In the genomic region with DNA sequence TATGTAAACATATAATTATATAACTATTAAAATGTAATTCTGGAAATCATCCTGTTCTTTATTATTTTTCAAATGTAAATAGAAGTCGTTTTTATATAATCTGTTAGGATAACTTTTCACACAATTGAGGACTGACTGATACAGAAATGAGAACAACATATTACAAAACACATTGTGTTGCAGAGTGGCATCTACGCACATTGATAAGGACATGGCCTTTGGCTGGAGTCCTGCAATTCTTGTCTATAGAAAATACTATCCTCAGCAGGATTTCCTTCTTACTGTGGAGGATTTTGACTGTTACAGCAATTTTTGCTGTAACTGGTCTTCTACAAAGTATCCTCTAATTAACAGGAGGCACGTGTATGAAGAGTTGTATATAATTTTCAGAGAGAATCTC, we compare ENCODE assay signal across 23 cellular contexts. TPM values are rescaled to one million over a fixed set of nuclear protein-coding genes. Genes with fewer than 3 reads are reported as not detected.
DNase-seq lines count a peak whose midpoint lies in the region; ATAC-seq, FAIRE-seq and TF ChIP-seq lines count a peak whose summit lies in the region.
"Had no signal": no experiment of that assay in that cellular context is flagged by ENCODE, and none has a peak within 500 bp of the region (broad histone marks: within the 10 kb centered on the region; RNA-seq: fewer than 3 reads in every experiment).

No MANE protein-coding gene starts in this region.

- TF ChIP-seq CTCF in endothelial cell of umbilical vein (IDR thresholded peaks at IDR 0.05; ENCODE audit: extremely low read depth in 1 of 2, insufficient read depth in 1 of 2, low read depth in 1 of 2, low read length in 2 of 2), result no peak
- no peak for TF ChIP-seq CTCF in nephron (IDR thresholded peaks at IDR 0.05; ENCODE audit: unreplicated experiment in 3 of 3)
- TF ChIP-seq CTCF in spleen (IDR thresholded peaks at IDR 0.05 in 8 of 11, conservative IDR thresholded peaks at IDR 0.05 in 3 of 11), result no peak

- WGBS in spleen, 5 donors, result 50 to 72% (median 66%) methylated on average over 3 of the region's 3 CpGs

- intact Hi-C loops in endothelial cell of umbilical vein (cut with micrococcal nuclease) (no loop called here), spleen (cut with DNase I; ENCODE audit: low total_unique reads) (no loop called here)

- H3K27me3 ChIP-seq in endothelial cell of umbilical vein (ENCODE audit: control insufficient read depth in 2 of 2, insufficient read depth in 2 of 2, low read length in 2 of 2) (no peaks in the 10 kb centered on the region), spleen (replicated peaks in 1 of 7) (no peaks in the 10 kb centered on the region)
- H3K27me3 ChIP-seq: BLaER1 had no signal

- dilution Hi-C loops in endothelial cell of umbilical vein (cut with MboI; ENCODE audit: extremely low pct_ligation_motif_present, low sequenced_read_pairs), result no loop called here

- BruUV-seq in endothelial cell of umbilical vein (replicated peaks; lab: Mats Ljungman, UMichigan), result no TSS peak

- FAIRE-seq in G401.6 (lab: Jason Lieb, UNC) (peak; percentile 77), endothelial cell of umbilical vein (lab: Jason Lieb, UNC) (no peak)
- FAIRE-seq: GM12878 had no signal

- DNase-seq in SK-N-MC (ENCODE audit: low read depth, low spot score) (no peak), endothelial cell of umbilical vein (ENCODE audit: low read depth, low spot score) (peak; percentile 47), C1 segment of cervical spinal cord (lab: John Stamatoyannopoulos, UW) (no peak), spleen (no peak)
- DNase-seq: ACHN; Caco-2; CD4-positive, alpha-beta memory T cell; DMS 273 treated with DMSO at 0.1 percent for 48 hours; DMS79 treated with DMSO at 0.1 percent for 48 hours; H7; Kasumi-1; NCI-H1694; NCI-H2081; NCI-H2171; NCI-H446; NCI-H526; OCI-M1; SHP77 had no signal

- TF ChIP-seq POLR2A in endothelial cell of umbilical vein (IDR thresholded peaks at IDR 0.05; ENCODE audit: low read depth, low read length) (no peak), spleen (IDR thresholded peaks at IDR 0.05) (no peak)

- H3K9me1 ChIP-seq in endothelial cell of umbilical vein (replicated peaks; ENCODE audit: control insufficient read depth, extremely low read depth, insufficient read depth, low read length), result no peaks in the 10 kb centered on the region

- no peaks in the 10 kb centered on the region for H3K36me3 Mint-ChIP-seq in nephron (ENCODE audit: low read depth)
- H3K36me3 Mint-ChIP-seq: CD4-positive, alpha-beta memory T cell had no signal

- peak overlapping the region in 2 of 3 experiments; percentile 7 to 22 for H3K27ac Mint-ChIP-seq in nephron
- H3K27ac Mint-ChIP-seq: CD4-positive, alpha-beta memory T cell had no signal

- H3K27ac ChIP-seq in SK-N-MC (no peak overlapping the region), endothelial cell of umbilical vein (ENCODE audit: insufficient read depth, low read depth, low read length) (no peak overlapping the region), spleen (no peak overlapping the region)
- H3K27ac ChIP-seq: BLaER1 had no signal

- no peak overlapping the region for H3K4me2 ChIP-seq in endothelial cell of umbilical vein (ENCODE audit: insufficient read depth, low read length)
- H3K4me2 ChIP-seq: BLaER1 had no signal

- H3K4me1 ChIP-seq in endothelial cell of umbilical vein (ENCODE audit: control insufficient read depth, extremely low read depth, insufficient read depth, low read length) (peaks cover 19% of the 10 kb centered on the region), spleen (peaks cover 0 to 9% (median 0%) of the 10 kb centered on the region in 6 donors)
- H3K4me1 ChIP-seq: BLaER1 had no signal

- peaks cover 10% of the 10 kb centered on the region for H3K4me1 Mint-ChIP-seq in nephron

- no peaks in the 10 kb centered on the region for H3K9me3 ChIP-seq in SK-N-MC (ENCODE audit: low read depth, low read length)
- no peaks in the 10 kb centered on the region for H3K9me3 ChIP-seq in endothelial cell of umbilical vein (replicated peaks; ENCODE audit: control insufficient read depth, insufficient read depth, low read length)
- H3K9me3 ChIP-seq in spleen, result no peaks in the 10 kb centered on the region
- H3K9me3 ChIP-seq: BLaER1, Caco-2 had no signal

- no peaks in the 10 kb centered on the region for H3K27me3 Mint-ChIP-seq in nephron (ENCODE audit: low read depth)

- POLR2A ChIA-PET in endothelial cell of umbilical vein (lab: Charles Lee), result no interaction called here

- no peaks in the 10 kb centered on the region for H3K9me3 Mint-ChIP-seq in nephron
- H3K9me3 Mint-ChIP-seq: CD4-positive, alpha-beta memory T cell had no signal

- H2AFZ ChIP-seq in endothelial cell of umbilical vein (ENCODE audit: low read depth, low read length), result no peak overlapping the region

- no peaks in the 10 kb centered on the region for H3K36me3 ChIP-seq in SK-N-MC (ENCODE audit: insufficient read depth, low read length)
- H3K36me3 ChIP-seq in endothelial cell of umbilical vein (ENCODE audit: control insufficient read depth in 2 of 2, extremely low read depth in 1 of 2, insufficient read depth in 2 of 2, low read length in 2 of 2), result no peaks in the 10 kb centered on the region
- H3K36me3 ChIP-seq in spleen, result no peaks in the 10 kb centered on the region
- H3K36me3 ChIP-seq: BLaER1 had no signal

- no peaks in the 10 kb centered on the region for H4K20me1 ChIP-seq in endothelial cell of umbilical vein (replicated peaks; ENCODE audit: control insufficient read depth, extremely low read depth, insufficient read depth, low read length)
- H4K20me1 ChIP-seq: BLaER1 had no signal

- H3K4me3 Mint-ChIP-seq in nephron, result no peak overlapping the region
- H3K4me3 Mint-ChIP-seq: CD4-positive, alpha-beta memory T cell had no signal

- CTCF ChIA-PET in endothelial cell of umbilical vein (lab: Charles Lee), result interaction anchor here (1.4 kb wide), 1 partner anchor 81 kb away, joined by 3 read pairs; no protein-coding TSS in a partner anchor

- H3K79me2 ChIP-seq in endothelial cell of umbilical vein (ENCODE audit: control insufficient read depth, insufficient read depth, low read length), result peaks cover 26% of the 10 kb centered on the region

- no peak overlapping the region for H3K9ac ChIP-seq in SK-N-MC (ENCODE audit: insufficient read length)
- no peak overlapping the region for H3K9ac ChIP-seq in endothelial cell of umbilical vein (replicated peaks; ENCODE audit: extremely low read depth, insufficient read depth, low read length)
- H3K9ac ChIP-seq: BLaER1 had no signal

- H3K4me3 ChIP-seq in SK-N-MC, result peak overlapping the region; percentile 14; the same call in 1 of the 2 replicates
- H3K4me3 ChIP-seq in endothelial cell of umbilical vein (replicated peaks in 1 of 3; ENCODE audit: insufficient read depth in 1 of 3, low read depth in 1 of 3, low read length in 3 of 3), result no peak overlapping the region
- H3K4me3 ChIP-seq in spleen, result no peak overlapping the region
- H3K4me3 ChIP-seq: BLaER1, GM12878 had no signal

- ATAC-seq in GM18867 (IDR thresholded peaks at IDR 0.05; ENCODE audit: unreplicated experiment), result no peak
- ATAC-seq: GM12878 had no signal

TF ChIP-seq in endothelial cell of umbilical vein, 7 proteins besides CTCF, POLR2A, EP300 and RAD21:
- TF ChIP-seq GATA2 (IDR thresholded peaks at IDR 0.05; ENCODE audit: insufficient read depth, insufficient read length, low read depth, low read length) (no peak), FOS (IDR thresholded peaks at IDR 0.05; ENCODE audit: borderline replicate concordance, insufficient read depth, low read length) (no peak), EZH2 (IDR thresholded peaks at IDR 0.05; ENCODE audit: borderline replicate concordance, low read depth, low read length, severe bottlenecking) (no peak), MYC (IDR thresholded peaks at IDR 0.05; ENCODE audit: low read depth, low read length) (no peak), JUN (IDR thresholded peaks at IDR 0.05; ENCODE audit: borderline replicate concordance, insufficient read depth, insufficient read length, low read depth) (no peak), POLR2AphosphoS5 (IDR thresholded peaks at IDR 0.05; ENCODE audit: insufficient read depth, low read depth, low read length) (no peak)
- TF ChIP-seq, protein P1, sequence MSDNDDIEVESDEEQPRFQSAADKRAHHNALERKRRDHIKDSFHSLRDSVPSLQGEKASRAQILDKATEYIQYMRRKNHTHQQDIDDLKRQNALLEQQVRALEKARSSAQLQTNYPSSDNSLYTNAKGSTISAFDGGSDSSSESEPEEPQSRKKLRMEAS (IDR thresholded peaks at IDR 0.05; ENCODE audit: insufficient read depth, insufficient read length), result no peak
TF ChIP-seq in endothelial cell of umbilical vein: peak in this region for 0.

RNA-seq across cellular contexts. Expression of a gene that starts 19.8 kb away (rescaled TPM):
- total RNA-seq in endothelial cell of umbilical vein (10.7 and 15.2 TPM in 2 replicates), spleen (10 to 100 TPM in 5 of 7 donors, 1 to 10 TPM in 2; 9.4 to 24.6 (median 12.8) TPM)
- polyA plus RNA-seq in endothelial cell of umbilical vein (2.0 and 3.2 TPM in 2 replicates), spleen (1 to 10 TPM; 1.8 to 3.8 (median 2.2) TPM)
- polyA plus RNA-seq in endothelial cell of umbilical vein (2011; cell fraction: cytosol; rRNA removed), result 3.3 and 3.6 TPM in 2 replicates
- 3.6 and 4.2 TPM in 2 replicates for polyA plus RNA-seq in endothelial cell of umbilical vein (2011; cell fraction: nucleus; rRNA removed)
- 14.2 and 16.7 TPM in 2 replicates for polyA plus RNA-seq in endothelial cell of umbilical vein (2012)
- 3.4 and 4.3 TPM in 2 replicates for polyA minus RNA-seq in endothelial cell of umbilical vein
- polyA minus RNA-seq in endothelial cell of umbilical vein (2011; cell fraction: cytosol; rRNA and poly(A)+ RNA removed), result 0.31 TPM
- polyA minus RNA-seq in endothelial cell of umbilical vein (2011; cell fraction: nucleus; rRNA and poly(A)+ RNA removed), result 4.1 and 5.4 TPM in 2 replicates
